Comparison of ENCODE assay signal across 1 cellular context in genomic region chr12:949337-950099, GRCh38.
TF ChIP-seq lines count a peak whose summit lies in the region.

Gene RAD52 (minus strand): TSS chr12:949694. CDS start chr12:933058, 16,636 bp downstream.

TF ChIP-seq in HEK293, 187 proteins besides CTCF, POLR2A, EP300 and RAD21 (continued from another document):
- TF ChIP-seq ZNF148 (tag by site-specific recombination; IDR thresholded peaks at IDR 0.05; ENCODE audit: borderline replicate concordance): no peak
- TF ChIP-seq ZNF658 (tag by site-specific recombination; IDR thresholded peaks at IDR 0.05): no peak
- TF ChIP-seq ZNF561 (tag by site-specific recombination; IDR thresholded peaks at IDR 0.05; ENCODE audit: borderline replicate concordance): peak; percentile 77; the same call in 1 of the 2 replicates
- no peak for TF ChIP-seq ZNF292 (tag by site-specific recombination; IDR thresholded peaks at IDR 0.05; ENCODE audit: borderline replicate concordance, low read depth)
- no peak; the same call in 1 of the 2 replicates for TF ChIP-seq OVOL3 (tag by site-specific recombination; IDR thresholded peaks at IDR 0.05)
- peak; percentile 95 for TF ChIP-seq KLF9 (tag by site-specific recombination; IDR thresholded peaks at IDR 0.05; ENCODE audit: low read depth)
- no peak for TF ChIP-seq ZNF621 (tag by site-specific recombination; IDR thresholded peaks at IDR 0.05)
- no peak; the same call in 1 of the 2 replicates for TF ChIP-seq ZNF121 (tag by site-specific recombination; IDR thresholded peaks at IDR 0.05)
- peak; percentile 90; the same call in 1 of the 2 replicates for TF ChIP-seq ZSCAN23 (tag by site-specific recombination; IDR thresholded peaks at IDR 0.05)
- peak; percentile 42 for TF ChIP-seq ZIC2 (tag by site-specific recombination; IDR thresholded peaks at IDR 0.05)
- no peak for TF ChIP-seq REST (tag by site-specific recombination; IDR thresholded peaks at IDR 0.05)
- TF ChIP-seq ZNF239 (tag by site-specific recombination; IDR thresholded peaks at IDR 0.05): no peak
- peak; percentile 57; the same call in 1 of the 2 replicates for TF ChIP-seq ZNF423 (tag by site-specific recombination; IDR thresholded peaks at IDR 0.05)
- no peak for TF ChIP-seq ZNF747 (tag by site-specific recombination; IDR thresholded peaks at IDR 0.05)
- TF ChIP-seq ZNF302 (tag by site-specific recombination; IDR thresholded peaks at IDR 0.05; ENCODE audit: low read depth): no peak
- no peak for TF ChIP-seq ZNF211 (tag by site-specific recombination; IDR thresholded peaks at IDR 0.05; ENCODE audit: low read depth)
- TF ChIP-seq PRDM2 (tag by site-specific recombination; IDR thresholded peaks at IDR 0.05; ENCODE audit: borderline replicate concordance): 0 out of 2 replicates have a peak, but pooled peaks have one; percentile 16
- TF ChIP-seq ZNF362 (tag by site-specific recombination; IDR thresholded peaks at IDR 0.05): peak; percentile 99
- no peak for TF ChIP-seq ZNF416 (tag by site-specific recombination; IDR thresholded peaks at IDR 0.05)
- TF ChIP-seq ZBTB11 (tag by site-specific recombination; conservative IDR thresholded peaks at IDR 0.05; ENCODE audit: low read depth): peak; percentile 84
- no peak for TF ChIP-seq ZNF23 (tag by site-specific recombination; IDR thresholded peaks at IDR 0.05; ENCODE audit: borderline replicate concordance)
- peak; percentile 56; the same call in 1 of the 2 replicates for TF ChIP-seq INSM2 (tag by site-specific recombination; IDR thresholded peaks at IDR 0.05)
- TF ChIP-seq ZNF426 (tag by site-specific recombination; IDR thresholded peaks at IDR 0.05): no peak
- no peak for TF ChIP-seq ZNF530 (tag by site-specific recombination; IDR thresholded peaks at IDR 0.05; ENCODE audit: low read depth)
- peak; percentile 90 for TF ChIP-seq ZNF629 (tag by site-specific recombination; IDR thresholded peaks at IDR 0.05)
- TF ChIP-seq ZNF521 (tag by site-specific recombination; IDR thresholded peaks at IDR 0.05): no peak
- no peak for TF ChIP-seq ZSCAN18 (tag by site-specific recombination; IDR thresholded peaks at IDR 0.05)
- peak; percentile 59; the same call in 1 of the 2 replicates for TF ChIP-seq ZNF394 (tag by site-specific recombination; IDR thresholded peaks at IDR 0.05; ENCODE audit: borderline replicate concordance)
